14 cellular contexts compared by ENCODE assay signal in the genomic region with DNA sequence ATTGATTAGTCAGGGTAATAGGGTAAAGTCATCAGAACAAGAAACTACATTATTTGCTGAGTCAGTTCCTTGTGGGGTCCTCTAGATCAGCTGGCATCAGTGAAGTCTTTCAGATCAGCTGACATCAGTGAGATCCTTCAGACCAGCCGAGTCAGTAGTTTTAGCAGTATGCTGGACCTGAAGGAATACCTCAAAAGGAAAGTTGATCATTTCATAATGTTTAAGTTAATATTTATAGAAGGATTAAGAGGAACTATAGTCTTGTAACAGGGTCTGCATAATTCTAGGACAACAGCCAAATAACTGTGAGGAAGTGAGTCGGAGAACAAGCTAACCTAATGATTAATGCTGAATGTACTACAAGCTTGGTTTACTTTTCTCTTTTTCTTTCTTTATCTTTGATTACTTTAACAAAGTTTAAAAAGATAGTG. TPM values are rescaled to one million over a fixed set of nuclear protein-coding genes. Genes with fewer than 3 reads are reported as not detected.
DNase-seq lines count a peak whose midpoint lies in the region; ATAC-seq, FAIRE-seq and TF ChIP-seq lines count a peak whose summit lies in the region.
"Had no signal": no experiment of that assay in that cellular context is flagged by ENCODE, and none has a peak within 500 bp of the region (broad histone marks: within the 10 kb centered on the region; RNA-seq: fewer than 3 reads in every experiment).

No MANE protein-coding gene starts in this region.

- 78% methylated on average over 1 of the region's 2 CpGs for WGBS in mesenchymal stem cell
- WGBS in prostate gland = 15% methylated on average over 2 of the region's 2 CpGs

- peak overlapping the region; percentile 91 for H3K27ac ChIP-seq in mesenchymal stem cell (ENCODE audit: low read length, poor library complexity, severe bottlenecking)
- no peak overlapping the region for H3K27ac ChIP-seq in prostate gland

- no peak overlapping the region for H3K4me3 Mint-ChIP-seq in stimulated activated naive CD8-positive, alpha-beta T cell treated with anti-CD3 and anti-CD28 coated beads, Interleukin-15, amount 100 ng/mL, for 72 hours
- H3K4me3 Mint-ChIP-seq: activated naive CD4-positive, alpha-beta T cell treated with anti-CD3 and anti-CD28 coated beads for 36 hours; effector memory CD8-positive, alpha-beta T cell had no signal

- H3K27me3 Mint-ChIP-seq in stimulated activated naive CD8-positive, alpha-beta T cell treated with anti-CD3 and anti-CD28 coated beads, Interleukin-15, amount 100 ng/mL, for 72 hours = no peaks in the 10 kb centered on the region
- H3K27me3 Mint-ChIP-seq: effector memory CD8-positive, alpha-beta T cell had no signal

- TF ChIP-seq CTCF in bronchial epithelial cell (IDR thresholded peaks at IDR 0.05; ENCODE audit: insufficient read depth, low read length, severe bottlenecking) (no peak), prostate gland (IDR thresholded peaks at IDR 0.05) (no peak)

- no peak overlapping the region for H3K23ac ChIP-seq in mesenchymal stem cell (ENCODE audit: low read length in 2 of 2)

- H3K9me3 ChIP-seq in mesenchymal stem cell (ENCODE audit: control insufficient read depth, low read length) (no peaks in the 10 kb centered on the region), prostate gland (no peaks in the 10 kb centered on the region)

- no peak overlapping the region for H2BK120ac ChIP-seq in mesenchymal stem cell (ENCODE audit: low read depth, low read length)

- H3K4ac ChIP-seq in mesenchymal stem cell (ENCODE audit: low read depth in 1 of 2, low read length in 2 of 2) = no peak overlapping the region

- H3K4me2 ChIP-seq in mesenchymal stem cell (ENCODE audit: low read length, poor library complexity, severe bottlenecking) = no peak overlapping the region

- H3K18ac ChIP-seq in mesenchymal stem cell (ENCODE audit: low read depth in 1 of 2, low read length in 2 of 2) = peak overlapping the region in 1 of 2 experiments; percentile 54

- H3K4me1 ChIP-seq in mesenchymal stem cell (ENCODE audit: control insufficient read depth, insufficient read depth, low read depth, low read length) (peaks cover 7% of the 10 kb centered on the region), prostate gland (replicated peaks) (no peaks in the 10 kb centered on the region)

- no peak overlapping the region for H3K14ac ChIP-seq in mesenchymal stem cell (ENCODE audit: low read length in 2 of 2)

- no peak overlapping the region for H3K27ac Mint-ChIP-seq in stimulated activated naive CD8-positive, alpha-beta T cell treated with anti-CD3 and anti-CD28 coated beads, Interleukin-15, amount 100 ng/mL, for 72 hours
- H3K27ac Mint-ChIP-seq: activated naive CD4-positive, alpha-beta T cell treated with anti-CD3 and anti-CD28 coated beads for 36 hours; effector memory CD8-positive, alpha-beta T cell had no signal

- TF ChIP-seq POLR2A in prostate gland (IDR thresholded peaks at IDR 0.05) = no peak

- no peaks in the 10 kb centered on the region for H3K36me3 ChIP-seq in bronchial epithelial cell (ENCODE audit: control insufficient read depth, insufficient read depth, low read length)
- H3K36me3 ChIP-seq in mesenchymal stem cell (ENCODE audit: control insufficient read depth in 1 of 2, insufficient read depth in 2 of 2, low read depth in 1 of 2, low read length in 2 of 2) = peaks cover 0 to 10% of the 10 kb centered on the region in 2 experiments
- no peaks in the 10 kb centered on the region for H3K36me3 ChIP-seq in prostate gland

- H2AFZ ChIP-seq in mesenchymal stem cell (ENCODE audit: low read depth, low read length) = no peak overlapping the region

- H3K9ac ChIP-seq in mesenchymal stem cell (ENCODE audit: low read length) = no peak overlapping the region

- H2AK5ac ChIP-seq in mesenchymal stem cell (ENCODE audit: low read length, severe bottlenecking) = peak overlapping the region; percentile 61

- peaks cover 0 to 5% of the 10 kb centered on the region in 2 donors for H3K9me3 Mint-ChIP-seq in stimulated activated naive CD8-positive, alpha-beta T cell treated with anti-CD3 and anti-CD28 coated beads, Interleukin-15, amount 100 ng/mL, for 72 hours
- H3K9me3 Mint-ChIP-seq: activated naive CD4-positive, alpha-beta T cell treated with anti-CD3 and anti-CD28 coated beads for 36 hours; effector memory CD8-positive, alpha-beta T cell had no signal

- H4K8ac ChIP-seq in mesenchymal stem cell (ENCODE audit: low read length) = no peak overlapping the region

- H3K4me3 ChIP-seq in bronchial epithelial cell (ENCODE audit: low read depth, low read length) = no peak overlapping the region
- H3K4me3 ChIP-seq in mesenchymal stem cell (ENCODE audit: insufficient read depth in 1 of 2, low read depth in 1 of 2, low read length in 2 of 2) = no peak overlapping the region
- H3K4me3 ChIP-seq in prostate gland = no peak overlapping the region

- H3K27me3 ChIP-seq in bronchial epithelial cell (ENCODE audit: control insufficient read depth, insufficient read depth, low read length) = no peaks in the 10 kb centered on the region
- no peaks in the 10 kb centered on the region for H3K27me3 ChIP-seq in mesenchymal stem cell (ENCODE audit: control insufficient read depth in 1 of 2, insufficient read depth in 1 of 2, low read length in 2 of 2)
- no peaks in the 10 kb centered on the region for H3K27me3 ChIP-seq in prostate gland (replicated peaks; ENCODE audit: insufficient read depth)

- no peak for FAIRE-seq in bronchial epithelial cell (lab: Jason Lieb, UNC)

- H2BK12ac ChIP-seq in mesenchymal stem cell (ENCODE audit: low read length in 2 of 2) = peak overlapping the region in 1 of 2 experiments; percentile 84

- intact Hi-C loops in prostate gland (cut with DNase I) = no loop called here

- no peak for ATAC-seq in stimulated activated naive CD8-positive, alpha-beta T cell treated with anti-CD3 and anti-CD28 coated beads, Interleukin-15, amount 100 ng/mL, for 72 hours
- ATAC-seq in HG03095 (IDR thresholded peaks at IDR 0.05; ENCODE audit: unreplicated experiment) = no peak
- ATAC-seq: effector memory CD8-positive, alpha-beta T cell had no signal

- H2BK15ac ChIP-seq in mesenchymal stem cell (ENCODE audit: low read depth, poor library complexity, severe bottlenecking) = no peak overlapping the region

- H4K91ac ChIP-seq in mesenchymal stem cell (ENCODE audit: low read length) = no peak overlapping the region

- peak; percentile 63 for DNase-seq in EL
- peak; percentile 55 for DNase-seq in LoVo (ENCODE audit: low spot score)
- DNase-seq in bronchial epithelial cell (ENCODE audit: low read depth) = peak; percentile 96
- peak; percentile 26 for DNase-seq in mesenchymal stem cell
- no peak for DNase-seq in stimulated activated naive CD8-positive, alpha-beta T cell treated with anti-CD3 and anti-CD28 coated beads, Interleukin-15, amount 100 ng/mL, for 72 hours
- no peak for DNase-seq in activated T-cell treated with anti-CD3 and anti-CD28 coated beads for 4 hours
- no peak for DNase-seq in prostate gland (ENCODE audit: low spot score)
- DNase-seq: activated naive CD4-positive, alpha-beta T cell treated with anti-CD3 and anti-CD28 coated beads for 36 hours; effector memory CD8-positive, alpha-beta T cell; HCEC 1CT; left colon; posterior cingulate gyrus; RPMI8226 had no signal

- H3K4me1 Mint-ChIP-seq in stimulated activated naive CD8-positive, alpha-beta T cell treated with anti-CD3 and anti-CD28 coated beads, Interleukin-15, amount 100 ng/mL, for 72 hours = no peaks in the 10 kb centered on the region

- peaks cover 3% of the 10 kb centered on the region for H3K79me1 ChIP-seq in mesenchymal stem cell (replicated peaks; ENCODE audit: low read length, poor library complexity, severe bottlenecking)

- peak overlapping the region; percentile 53 for H2BK5ac ChIP-seq in mesenchymal stem cell (ENCODE audit: low read depth, low read length, poor library complexity, severe bottlenecking)

RNA-seq across cellular contexts. Expression of gene UGT2B7, which starts 1.0 kb away (rescaled TPM):
- 0.26 TPM in 1 of 2 replicates, not detected in the other for total RNA-seq in bronchial epithelial cell
- 0.03 TPM for polyA plus RNA-seq in mesenchymal stem cell (2013, experiment 1 of 2)
- 0.04 TPM for polyA plus RNA-seq in mesenchymal stem cell (2013, experiment 2 of 2)
- not detected for total RNA-seq in prostate gland
- total RNA-seq: activated naive CD4-positive, alpha-beta T cell treated with anti-CD3 and anti-CD28 coated beads for 36 hours had no signal

Comparison
In these comparisons a context has a peak if more than half of its experiments do, and no peak if none do; other contexts are left out.
1. DNase-seq: peak in EL (single experiment), LoVo (single experiment), bronchial epithelial cell (single experiment) and mesenchymal stem cell (single experiment); none in stimulated activated naive CD8-positive, alpha-beta T cell treated with anti-CD3 and anti-CD28 coated beads, Interleukin-15, amount 100 ng/mL, for 72 hours (0 of 2), activated T-cell treated with anti-CD3 and anti-CD28 coated beads for 4 hours (single experiment) and prostate gland (single experiment).